Comparison of ENCODE assay signal across 24 cellular contexts in the genomic region with DNA sequence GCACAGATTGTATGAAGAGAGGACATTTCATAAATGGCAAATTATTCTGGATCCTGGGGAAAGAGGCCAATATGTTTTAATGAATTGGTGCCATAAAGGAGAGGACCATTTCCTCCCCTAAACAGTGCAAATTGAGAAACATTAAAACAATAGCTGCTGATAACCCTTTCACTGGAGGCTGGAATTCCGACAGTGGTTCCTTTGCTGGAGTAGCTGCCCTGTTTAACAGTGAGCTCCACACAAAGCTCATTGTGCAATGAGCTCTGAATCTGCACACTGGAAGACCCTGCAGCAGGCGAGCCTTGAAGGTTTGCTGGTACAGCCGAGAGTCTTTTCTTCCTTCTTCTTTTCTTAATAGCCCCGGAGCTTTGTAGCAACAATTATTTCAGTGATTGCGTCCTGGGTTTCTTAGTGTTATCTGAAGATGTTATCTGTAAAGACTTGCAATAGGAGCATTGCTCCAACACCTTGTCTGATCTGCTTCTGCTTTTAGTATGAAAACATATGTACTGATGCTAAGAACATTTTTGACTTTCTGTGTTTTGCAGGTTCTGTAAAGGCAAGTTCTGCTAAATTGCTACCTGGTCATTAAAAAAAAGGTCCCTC. TPM values are rescaled to one million over a fixed set of nuclear protein-coding genes. Genes with fewer than 3 reads are reported as not detected.
DNase-seq lines count a peak whose midpoint lies in the region; ATAC-seq and TF ChIP-seq lines count a peak whose summit lies in the region.
"Had no signal": no experiment of that assay in that cellular context is flagged by ENCODE, and none has a peak within 500 bp of the region (broad histone marks: within the 10 kb centered on the region; RNA-seq: fewer than 3 reads in every experiment).

No MANE protein-coding gene starts in this region.

- 57% methylated on average over 5 of the region's 5 CpGs for WGBS in sigmoid colon, 2 donors
- 75 to 77% methylated on average over 2 to 5 of the region's 5 CpGs for WGBS in gastroesophageal sphincter (ENCODE audit: low coverage in 1 of 2), 2 donors

- H3K4me3 Mint-ChIP-seq in activated T-helper 17 cell treated with anti-CD3 and anti-CD28 coated beads, Interleukin-2, amount 50 U/mL, for 72 hours = no peak overlapping the region
- H3K4me3 Mint-ChIP-seq in nephron = no peak overlapping the region
- H3K4me3 Mint-ChIP-seq: activated naive CD8-positive, alpha-beta T cell treated with anti-CD3 and anti-CD28 coated beads, Interleukin-2, amount 10 ng/mL, durations not matched to agents 7 days and 5 days; dendritic cell treated with granulocyte-macrophage colony-stimulating factor and Interleukin-4, amounts not matched to agents 40 ng/mL and 50 ng/mL, for 4 days had no signal

- TF ChIP-seq EP300 in sigmoid colon (IDR thresholded peaks at IDR 0.05) = no peak
- TF ChIP-seq EP300 in gastroesophageal sphincter (IDR thresholded peaks at IDR 0.05) = no peak

- TF ChIP-seq POLR2A in sigmoid colon (IDR thresholded peaks at IDR 0.05) = no peak
- TF ChIP-seq POLR2A in gastroesophageal sphincter (IDR thresholded peaks at IDR 0.05) = no peak

- DNase-seq in GF-D8 (lab: John Stamatoyannopoulos, UW) = peak; percentile 89
- peak; percentile 44 for DNase-seq in NCI-H69 (lab: John Stamatoyannopoulos, UW)
- no peak for DNase-seq in sigmoid colon
- DNase-seq in middle frontal gyrus (ENCODE audit: extremely low spot score, low spot score) = no peak
- no peak for DNase-seq in DMS114 treated with DMSO at 0.1 percent for 48 hours (lab: John Stamatoyannopoulos, UW; ENCODE audit: unreplicated experiment)
- DNase-seq: activated CD4-positive, alpha-beta T cell treated with anti-CD3 and anti-CD28 coated beads, Interleukin-2, amount 50 U/mL, for 48 hours; activated CD4-positive, CD25-positive, alpha-beta regulatory T cell; activated effector memory CD4-positive, alpha-beta T cell treated with Interleukin-2 at 50 U/mL for 16 hours; activated naive CD8-positive, alpha-beta T cell treated with anti-CD3 and anti-CD28 coated beads, Interleukin-2, amount 10 ng/mL, durations not matched to agents 7 days and 5 days; central memory CD4-positive, alpha-beta T cell; lower lobe of right lung; NCI-H1105 treated with DMSO at 0.1 percent for 48 hours; NCI-H2081 treated with DMSO at 0.1 percent for 48 hours; NCI-H510A treated with DMSO at 0.1 percent for 48 hours; spleen; stimulated activated CD4-positive, alpha-beta T cell treated with anti-CD3 and anti-CD28 coated beads, Interleukin-2, amount 100 ng/mL, for 48 hours; stimulated activated naive CD4-positive, alpha-beta T cell; uterus had no signal

- H3K9me3 ChIP-seq in sigmoid colon (no peaks in the 10 kb centered on the region), gastroesophageal sphincter (no peaks in the 10 kb centered on the region)
- H3K9me3 ChIP-seq: lower lobe of right lung, spleen, uterus had no signal

- H3K4me1 ChIP-seq in sigmoid colon (no peaks in the 10 kb centered on the region), gastroesophageal sphincter (no peaks in the 10 kb centered on the region)
- H3K4me1 ChIP-seq: uterus had no signal

- no peak for TF ChIP-seq CTCF in nephron (IDR thresholded peaks at IDR 0.05; ENCODE audit: unreplicated experiment in 3 of 3)
- no peak for TF ChIP-seq CTCF in sigmoid colon (IDR thresholded peaks at IDR 0.05)
- no peak for TF ChIP-seq CTCF in gastroesophageal sphincter (IDR thresholded peaks at IDR 0.05)

- H3K27ac ChIP-seq in sigmoid colon (no peak overlapping the region), gastroesophageal sphincter (no peak overlapping the region)
- H3K27ac ChIP-seq: lower lobe of right lung, uterus had no signal

- H3K36me3 Mint-ChIP-seq in activated T-helper 17 cell treated with anti-CD3 and anti-CD28 coated beads, Interleukin-2, amount 50 U/mL, for 72 hours (ENCODE audit: low read depth) = no peaks in the 10 kb centered on the region
- H3K36me3 Mint-ChIP-seq in nephron (ENCODE audit: low read depth) = no peaks in the 10 kb centered on the region

- H3K36me3 ChIP-seq in sigmoid colon (no peaks in the 10 kb centered on the region), gastroesophageal sphincter (no peaks in the 10 kb centered on the region)
- H3K36me3 ChIP-seq: lower lobe of right lung, spleen, uterus had no signal

- intact Hi-C loops in sigmoid colon (cut with DNase I) = no loop called here

- no peak for ATAC-seq in activated T-helper 17 cell treated with anti-CD3 and anti-CD28 coated beads, Interleukin-2, amount 50 U/mL, for 72 hours (replicated peaks)
- no peak for ATAC-seq in gastroesophageal sphincter
- ATAC-seq: lower lobe of right lung had no signal

- peaks cover 0 to 3% (median 0%) of the 10 kb centered on the region in 3 donors for H3K27me3 ChIP-seq in sigmoid colon
- no peaks in the 10 kb centered on the region for H3K27me3 ChIP-seq in gastroesophageal sphincter
- H3K27me3 ChIP-seq: spleen, uterus had no signal

- H3K27ac Mint-ChIP-seq in activated T-helper 17 cell treated with anti-CD3 and anti-CD28 coated beads, Interleukin-2, amount 50 U/mL, for 72 hours = peak overlapping the region; percentile 11
- peak overlapping the region in 2 of 3 experiments; percentile 48 to 78 for H3K27ac Mint-ChIP-seq in nephron
- H3K27ac Mint-ChIP-seq: activated naive CD8-positive, alpha-beta T cell treated with anti-CD3 and anti-CD28 coated beads, Interleukin-2, amount 10 ng/mL, durations not matched to agents 7 days and 5 days had no signal

- no peaks in the 10 kb centered on the region for H3K27me3 Mint-ChIP-seq in activated T-helper 17 cell treated with anti-CD3 and anti-CD28 coated beads, Interleukin-2, amount 50 U/mL, for 72 hours
- peaks cover 3% of the 10 kb centered on the region for H3K27me3 Mint-ChIP-seq in nephron (ENCODE audit: low read depth)
- H3K27me3 Mint-ChIP-seq: activated naive CD8-positive, alpha-beta T cell treated with anti-CD3 and anti-CD28 coated beads, Interleukin-2, amount 10 ng/mL, durations not matched to agents 7 days and 5 days had no signal

- peaks cover 10% of the 10 kb centered on the region for H3K4me1 Mint-ChIP-seq in activated T-helper 17 cell treated with anti-CD3 and anti-CD28 coated beads, Interleukin-2, amount 50 U/mL, for 72 hours
- H3K4me1 Mint-ChIP-seq in nephron = peaks cover 15% of the 10 kb centered on the region

- H3K4me3 ChIP-seq in sigmoid colon = no peak overlapping the region
- no peak overlapping the region for H3K4me3 ChIP-seq in gastroesophageal sphincter
- H3K4me3 ChIP-seq: lower lobe of right lung, spleen, uterus had no signal

- H3K9me3 Mint-ChIP-seq in activated T-helper 17 cell treated with anti-CD3 and anti-CD28 coated beads, Interleukin-2, amount 50 U/mL, for 72 hours = peaks cover 3% of the 10 kb centered on the region
- H3K9me3 Mint-ChIP-seq in nephron = peaks cover 2% of the 10 kb centered on the region
- H3K9me3 Mint-ChIP-seq: dendritic cell treated with granulocyte-macrophage colony-stimulating factor and Interleukin-4, amounts not matched to agents 40 ng/mL and 50 ng/mL, for 4 days had no signal

RNA-seq across cellular contexts. Expression of gene CXCR4, which starts 50.8 kb away (rescaled TPM):
- 100 to 1,000 TPM; 330 to 360 TPM for total RNA-seq in activated T-helper 17 cell treated with anti-CD3 and anti-CD28 coated beads, Interleukin-2, amount 50 U/mL, for 72 hours
- total RNA-seq in sigmoid colon = 10 to 100 TPM in 1 of 4 donors, 1 to 10 TPM in 3; 5.0 to 13.6 (median 6.3) TPM
- 100 to 1,000 TPM in 1 of 3 donors, 1 to 10 TPM in 2; 5.8 to 255 (median 6.6) TPM for polyA plus RNA-seq in sigmoid colon
- total RNA-seq in gastroesophageal sphincter = 1 to 10 TPM; 5.1 to 8.2 (median 7.7) TPM
- total RNA-seq: fibroblast of lung, LHCN-M2 had no signal

Comparison
In these comparisons a context has a peak if more than half of its experiments do, and no peak if none do; other contexts are left out.
1. DNase-seq: peak in GF-D8 (single experiment) and NCI-H69 (single experiment); none in sigmoid colon (single experiment), middle frontal gyrus (single experiment) and DMS114 treated with DMSO at 0.1 percent for 48 hours (single experiment).
2. RNA of gene CXCR4, which starts 50.8 kb away (total RNA-seq): 330 to 360 TPM in activated T-helper 17 cell treated with anti-CD3 and anti-CD28 coated beads, Interleukin-2, amount 50 U/mL, for 72 hours; 5.1 to 8.2 TPM in gastroesophageal sphincter and 5.0 to 13.6 TPM in sigmoid colon; every median in the first group is over 10 times any median in the second.